8 cellular contexts compared by ENCODE assay signal in genomic region chr11:268716-269145, GRCh38. TPM values are rescaled to one million over a fixed set of nuclear protein-coding genes. Genes with fewer than 3 reads are reported as not detected.
A peak's percentile ranks its signal among the peaks of the same experiment; 100 is the strongest.
DNase-seq lines count a peak whose midpoint lies in the region; ATAC-seq, FAIRE-seq and TF ChIP-seq lines count a peak whose summit lies in the region.
"Not testable (repeated sequence)": the region's sequence is repeated elsewhere in the genome, so short reads cannot be mapped to it uniquely, and the experiment has no call there.

No MANE protein-coding gene starts in this region.

- ATAC-seq in HG02852 (IDR thresholded peaks at IDR 0.05; ENCODE audit: unreplicated experiment), result peak; percentile 38

- H3K9me3 ChIP-seq in kidney (ENCODE audit: control insufficient read depth in 1 of 2, low read length in 2 of 2), result not testable (repeated sequence)

- H3K4me3 Mint-ChIP-seq in MCF 10A (ENCODE audit: unreplicated experiment), result peak overlapping the region; percentile 70

- not testable (repeated sequence) for H3K9ac ChIP-seq in kidney (ENCODE audit: low read length in 2 of 2)

- in situ Hi-C loops in GM18951 (cut with MboI; ENCODE audit: low sequenced_read_pairs, unreplicated experiment), result not testable (repeated sequence)

- peaks cover 19% of the 10 kb centered on the region for H3K27me3 Mint-ChIP-seq in MCF 10A (ENCODE audit: insufficient read depth, unreplicated experiment)

- peak; percentile 48 for TF ChIP-seq CTCF in C4-2B (conservative IDR thresholded peaks at IDR 0.05)
- peak; percentile 32 for TF ChIP-seq CTCF in LNCaP clone FGC (IDR thresholded peaks at IDR 0.05; ENCODE audit: control insufficient read depth, extremely low read depth, insufficient read depth)
- TF ChIP-seq CTCF in MCF 10A (IDR thresholded peaks at IDR 0.05; ENCODE audit: unreplicated experiment); kidney (IDR thresholded peaks at IDR 0.05; ENCODE audit: borderline replicate concordance, extremely low read depth, insufficient read depth): not testable (repeated sequence)

- not testable (repeated sequence) for BruUV-seq in MCF 10A (replicated peaks; lab: Mats Ljungman, UMichigan)

- not testable (repeated sequence) for H3K27ac ChIP-seq in C4-2B
- peak overlapping the region in 1 of 2 donors; percentile 56 for H3K27ac ChIP-seq in kidney (ENCODE audit: low read depth in 2 of 2, low read length in 2 of 2)
- peak overlapping the region; percentile 15 to 95 (median 82) for H3K27ac ChIP-seq in skin epidermis

- DNase-seq in LNCaP clone FGC (ENCODE audit: low read depth) (peak; percentile 51), T-helper 2 cell (peak in 3 of 5 experiments; percentile 42 to 88 (median 71)), kidney (peak; percentile 84)
- not testable (repeated sequence) for DNase-seq in MCF 10A (ENCODE audit: unreplicated experiment)

- H3K27ac Mint-ChIP-seq in MCF 10A (ENCODE audit: low read depth, unreplicated experiment), result not testable (repeated sequence)

- not testable (repeated sequence) for H3K4me1 ChIP-seq in kidney (ENCODE audit: control insufficient read depth in 1 of 2, insufficient read depth in 1 of 2, low read depth in 1 of 2, low read length in 2 of 2)

- FAIRE-seq in kidney (lab: Jason Lieb, UNC), result not testable (repeated sequence)

- H3K4me1 Mint-ChIP-seq in MCF 10A (ENCODE audit: insufficient read depth, unreplicated experiment), result peaks cover 16% of the 10 kb centered on the region

- POLR2A ChIA-PET in MCF 10A (lab: Yijun Ruan, JAX), result interaction anchor here (0.7 kb wide), 2 partner anchors 20 to 125 kb away, joined by 3 read pairs; partner anchors contain the start of gene PKP3

- H3K4me3 ChIP-seq in LNCaP clone FGC (ENCODE audit: low read depth, low read length), result not testable (repeated sequence)
- H3K4me3 ChIP-seq in kidney (ENCODE audit: low read length in 2 of 2) (peak overlapping the region in 1 of 2 donors; percentile 17), skin epidermis (peak overlapping the region; percentile 1 to 42 (median 23))

- intact Hi-C loops in MCF 10A (cut with micrococcal nuclease); kidney (cut with DNase I): not testable (repeated sequence)

- not testable (repeated sequence) for H3K9me3 Mint-ChIP-seq in MCF 10A (ENCODE audit: unreplicated experiment)

- CTCF ChIA-PET in MCF 10A (lab: Yijun Ruan, JAX), result interaction anchor here (0.6 to 0.7 kb wide), 3 partner anchors 9 to 93 kb away, joined by 3 read pairs; partner anchors contain the start of gene NLRP6

- H3K36me3 ChIP-seq in kidney (ENCODE audit: control insufficient read depth in 1 of 2, insufficient read depth in 2 of 2, low read length in 2 of 2), result not testable (repeated sequence)

- TF ChIP-seq POLR2A in GM18951 (IDR thresholded peaks at IDR 0.05; ENCODE audit: extremely low read depth, insufficient read depth, insufficient read length), result peak; percentile 22

- H3K36me3 Mint-ChIP-seq in MCF 10A (ENCODE audit: insufficient read depth, unreplicated experiment), result not testable (repeated sequence)

RNA-seq across cellular contexts. Expression of gene NLRP6, which starts 9.5 kb away (rescaled TPM):
- total RNA-seq in MCF 10A (2022), result not detected in 2 replicates
- total RNA-seq in kidney, result 1.6 TPM
- polyA plus RNA-seq in kidney (ENCODE audit: insufficient read depth, low read depth, low replicate concordance), result 0.32 TPM

RNA-seq across cellular contexts. Expression of gene PGGHG, which starts 20.2 kb away (rescaled TPM):
- total RNA-seq in MCF 10A (2022) (6.3 and 8.5 TPM in 2 replicates), kidney (64.1 TPM)
- polyA plus RNA-seq in kidney (ENCODE audit: insufficient read depth, low read depth, low replicate concordance), result 16.1 TPM

RNA-seq across cellular contexts. Expression of gene IFITM5, which starts 30.6 kb away (rescaled TPM):
- total RNA-seq in MCF 10A (2022) (not detected in 2 replicates), kidney (not detected)
- polyA plus RNA-seq in kidney (ENCODE audit: insufficient read depth, low read depth, low replicate concordance), result not detected

RNA-seq across cellular contexts. Expression of gene PSMD13, which starts 32.0 kb away (rescaled TPM):
- total RNA-seq in MCF 10A (2022) (86.8 and 103 TPM in 2 replicates), kidney (87.7 TPM)
- polyA plus RNA-seq in kidney (ENCODE audit: insufficient read depth, low read depth, low replicate concordance), result 115 TPM

RNA-seq across cellular contexts. Expression of gene SIRT3, which starts 32.6 kb away (rescaled TPM):
- total RNA-seq in MCF 10A (2022) (19.8 and 20.5 TPM in 2 replicates), kidney (28.3 TPM)
- polyA plus RNA-seq in kidney (ENCODE audit: insufficient read depth, low read depth, low replicate concordance), result 28.7 TPM
